1 cellular context compared by ENCODE assay signal in genomic region chr20:37877832-37878772, GRCh38.
A peak's percentile ranks its signal among the peaks of the same experiment; 100 is the strongest.
TF ChIP-seq lines count a peak whose summit lies in the region.

No MANE protein-coding gene starts in this region.

TF ChIP-seq in HepG2, 621 proteins besides CTCF, POLR2A, EP300 and RAD21 (continued from another document):
- TF ChIP-seq ATF7 (IDR thresholded peaks at IDR 0.05) (peak; percentile 58; the same call in 1 of the 2 replicates), ATF7 (CRISPR knock-in tag; IDR thresholded peaks at IDR 0.05) (no peak), CEBPG (CRISPR knock-in tag; IDR thresholded peaks at IDR 0.05) (peak; percentile 23; the same call in 1 of the 2 replicates), IKZF4 (CRISPR knock-in tag; IDR thresholded peaks at IDR 0.05; ENCODE audit: borderline replicate concordance, low read depth, not compliant biosample characterization) (no peak), ZNF644 (CRISPR knock-in tag; IDR thresholded peaks at IDR 0.05; ENCODE audit: low read depth) (0 out of 2 replicates have a peak, but pooled peaks have one; percentile 11), KDM2A (CRISPR knock-in tag; IDR thresholded peaks at IDR 0.05; ENCODE audit: borderline replicate concordance, low read depth) (peak; percentile 53; the same call in 1 of the 2 replicates), HNF4A (CRISPR knock-in tag; IDR thresholded peaks at IDR 0.05) (peak; percentile 87), HOXA3 (CRISPR knock-in tag; IDR thresholded peaks at IDR 0.05) (peak; percentile 47; the same call in 1 of the 2 replicates), ZNF230 (CRISPR knock-in tag; IDR thresholded peaks at IDR 0.05) (no peak), HDAC2 (CRISPR knock-in tag; IDR thresholded peaks at IDR 0.05) (peak; percentile 72; the same call in 1 of the 2 replicates), ZNF121 (CRISPR knock-in tag; IDR thresholded peaks at IDR 0.05) (peak; percentile 92), NRL (CRISPR knock-in tag; IDR thresholded peaks at IDR 0.05; ENCODE audit: borderline replicate concordance) (peak; percentile 79), CHCHD3 (CRISPR knock-in tag; IDR thresholded peaks at IDR 0.05) (no peak), TEAD3 (CRISPR knock-in tag; optimal IDR thresholded peaks at IDR 0.05; ENCODE audit: borderline replicate concordance) (peak; percentile 35), RNF2 (conservative IDR thresholded peaks at IDR 0.05; ENCODE audit: low read depth) (0 out of 2 replicates have a peak, but pooled peaks have one; percentile 28), CEBPB (IDR thresholded peaks at IDR 0.05; ENCODE audit: borderline replicate concordance, low read depth, low read length) (peak; percentile 36; the same call in 1 of the 2 replicates)
